In the genomic region with DNA sequence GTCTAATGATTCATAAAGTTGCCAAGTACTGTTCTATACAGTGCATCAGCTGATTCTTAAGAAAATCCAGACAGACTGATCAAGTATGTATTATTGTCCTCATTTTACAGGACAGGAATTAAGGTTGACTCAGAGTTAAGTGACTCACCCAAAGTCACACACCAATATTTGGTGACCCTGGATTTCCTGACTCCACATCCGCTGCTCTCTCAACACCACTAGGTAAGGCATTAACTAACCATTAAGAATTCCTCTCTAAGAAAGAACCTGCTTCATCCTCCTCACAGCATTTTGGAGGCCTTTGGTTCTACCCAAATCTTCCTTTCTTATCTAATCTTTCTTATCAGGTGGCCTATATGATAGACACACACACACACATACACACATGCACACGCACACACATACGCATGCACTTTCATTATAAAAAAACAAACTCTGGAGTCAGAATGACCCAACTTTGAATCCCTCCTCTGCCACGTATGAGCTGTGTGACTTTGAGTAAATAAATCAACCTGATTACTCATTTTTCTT, we compare ENCODE assay signal across 8 cellular contexts.
A peak's percentile ranks its signal among the peaks of the same experiment; 100 is the strongest.
DNase-seq lines count a peak whose midpoint lies in the region; ATAC-seq and TF ChIP-seq lines count a peak whose summit lies in the region.

No MANE protein-coding gene starts in this region.

- no peak overlapping the region for H3K4me3 ChIP-seq in vagina
- no peak overlapping the region for H3K4me3 ChIP-seq in Caco-2 (ENCODE audit: low read depth, low read length)

- POLR2A ChIA-PET in activated CD8-positive, alpha-beta T cell treated with anti-CD3 and anti-CD28 coated beads for 36 hours (lab: Charles Lee), result interaction anchor here (0.7 to 1.2 kb wide), 5 partner anchors 13 to 146 kb away, joined by 3 read pairs; no protein-coding TSS in a partner anchor
- POLR2A ChIA-PET in Caco-2 (lab: Charles Lee), result no interaction called here

- H3K27ac Mint-ChIP-seq in activated CD8-positive, alpha-beta T cell treated with anti-CD3 and anti-CD28 coated beads for 36 hours, result peak overlapping the region; percentile 79
- H3K27ac Mint-ChIP-seq in Caco-2 (ENCODE audit: unreplicated experiment), result no peak overlapping the region

- H3K9me3 ChIP-seq in vagina, result no peaks in the 10 kb centered on the region
- H3K9me3 ChIP-seq in Caco-2, result no peaks in the 10 kb centered on the region

- peaks cover 36% of the 10 kb centered on the region for H3K36me3 Mint-ChIP-seq in activated CD8-positive, alpha-beta T cell treated with anti-CD3 and anti-CD28 coated beads for 36 hours (ENCODE audit: low read depth)
- H3K36me3 Mint-ChIP-seq in Caco-2 (ENCODE audit: insufficient read depth, unreplicated experiment), result no peaks in the 10 kb centered on the region

- H3K4me1 ChIP-seq in vagina, result peaks cover 58% of the 10 kb centered on the region
- no peaks in the 10 kb centered on the region for H3K4me1 ChIP-seq in Caco-2

- no TSS peak for BruUV-seq in Caco-2 (replicated peaks; lab: Mats Ljungman, UMichigan)

- CTCF ChIA-PET in activated CD8-positive, alpha-beta T cell treated with anti-CD3 and anti-CD28 coated beads for 36 hours (lab: Charles Lee), result interaction anchor here (0.9 to 3.1 kb wide), 8 partner anchors 9 to 169 kb away, joined by 3 to 17 read pairs (median 5); no protein-coding TSS in a partner anchor
- CTCF ChIA-PET in Caco-2 (lab: Charles Lee), result interaction anchor here (0.6 kb wide), 1 partner anchor 234 kb away, joined by 4 read pairs; no protein-coding TSS in a partner anchor

- peaks cover 10% of the 10 kb centered on the region for H3K9me3 Mint-ChIP-seq in activated CD8-positive, alpha-beta T cell treated with anti-CD3 and anti-CD28 coated beads for 36 hours
- no peaks in the 10 kb centered on the region for H3K9me3 Mint-ChIP-seq in Caco-2 (ENCODE audit: unreplicated experiment)

- H3K27me3 Mint-ChIP-seq in activated CD8-positive, alpha-beta T cell treated with anti-CD3 and anti-CD28 coated beads for 36 hours, result no peaks in the 10 kb centered on the region
- H3K27me3 Mint-ChIP-seq in Caco-2 (ENCODE audit: insufficient read depth, unreplicated experiment), result peaks cover 6% of the 10 kb centered on the region

- ATAC-seq in HG03066 (IDR thresholded peaks at IDR 0.05; ENCODE audit: low read depth, unreplicated experiment) (peak; percentile 47), left lobe of liver (peak; percentile 10)
- ATAC-seq in activated CD8-positive, alpha-beta T cell treated with anti-CD3 and anti-CD28 coated beads for 36 hours, result peak; percentile 86

- H3K27me3 ChIP-seq in vagina (no peaks in the 10 kb centered on the region), Caco-2 (replicated peaks; ENCODE audit: control insufficient read depth, insufficient read depth, low read length) (no peaks in the 10 kb centered on the region)

- TF ChIP-seq POLR2A in vagina (IDR thresholded peaks at IDR 0.05), result no peak

- H3K27ac ChIP-seq in vagina, result no peak overlapping the region

- DNase-seq in DMS53 treated with DMSO at 0.1 percent for 48 hours (lab: John Stamatoyannopoulos, UW; ENCODE audit: unreplicated experiment), result peak; percentile 14
- DNase-seq in activated CD8-positive, alpha-beta T cell treated with anti-CD3 and anti-CD28 coated beads for 36 hours, result peak; percentile 58
- DNase-seq in left lobe of liver (ENCODE audit: low spot score), result no peak
- no peak for DNase-seq in NCI-H2107 (lab: John Stamatoyannopoulos, UW)
- no peak for DNase-seq in vagina (ENCODE audit: extremely low spot score in 2 of 2)
- no peak for DNase-seq in Caco-2
- DNase-seq in NCI-H2227 (lab: John Stamatoyannopoulos, UW; ENCODE audit: unreplicated experiment), result no peak

- H3K4me3 Mint-ChIP-seq in activated CD8-positive, alpha-beta T cell treated with anti-CD3 and anti-CD28 coated beads for 36 hours, result no peak overlapping the region
- no peak overlapping the region for H3K4me3 Mint-ChIP-seq in Caco-2 (ENCODE audit: unreplicated experiment)

- H3K4me1 Mint-ChIP-seq in activated CD8-positive, alpha-beta T cell treated with anti-CD3 and anti-CD28 coated beads for 36 hours (ENCODE audit: low read depth), result peaks cover 74% of the 10 kb centered on the region
- H3K4me1 Mint-ChIP-seq in Caco-2 (ENCODE audit: low read depth, unreplicated experiment), result peaks cover 18% of the 10 kb centered on the region

- H3K36me3 ChIP-seq in vagina (no peaks in the 10 kb centered on the region), Caco-2 (ENCODE audit: control insufficient read depth, insufficient read depth, low read length) (no peaks in the 10 kb centered on the region)

- TF ChIP-seq CTCF in activated CD8-positive, alpha-beta T cell treated with anti-CD3 and anti-CD28 coated beads for 36 hours (IDR thresholded peaks at IDR 0.05), result no peak
- TF ChIP-seq CTCF in vagina (IDR thresholded peaks at IDR 0.05), result no peak
- no peak for TF ChIP-seq CTCF in Caco-2 (IDR thresholded peaks at IDR 0.05; ENCODE audit: insufficient read depth in 1 of 2, low read depth in 1 of 2, low read length in 1 of 2, severe bottlenecking in 1 of 2, unreplicated experiment in 1 of 2)

- intact Hi-C loops in activated CD8-positive, alpha-beta T cell treated with anti-CD3 and anti-CD28 coated beads for 36 hours (cut with micrococcal nuclease), result no loop called here
- intact Hi-C loops in vagina (cut with DNase I) (no loop called here), Caco-2 (cut with micrococcal nuclease; ENCODE audit: unreplicated experiment) (no loop called here)

Comparison
In these comparisons a context has a peak if more than half of its experiments do, and no peak if none do; other contexts are left out.
1. DNase-seq: peak in DMS53 treated with DMSO at 0.1 percent for 48 hours (single experiment) and activated CD8-positive, alpha-beta T cell treated with anti-CD3 and anti-CD28 coated beads for 36 hours (single experiment); none in left lobe of liver (single experiment), NCI-H2107 (single experiment), vagina (0 of 2), Caco-2 (0 of 2) and NCI-H2227 (single experiment).
2. ATAC-seq: peak in every context shown above with its lines; median percentile 86 in activated CD8-positive, alpha-beta T cell treated with anti-CD3 and anti-CD28 coated beads for 36 hours; 47 in HG03066; 10 in left lobe of liver.